ENCODE assay signal across 35 cellular contexts in genomic region chr17:52011070-52011469, GRCh38.
"Had no signal": no experiment of that assay in that cellular context is flagged by ENCODE, and none has a peak within 500 bp of the region (broad histone marks: within the 10 kb centered on the region; RNA-seq: fewer than 3 reads in every experiment).

No MANE protein-coding gene starts in this region.

- H3K9me3 ChIP-seq: MG63 had no signal

- DNase-seq: MG63, MM.1S, MV-4-11, NCI-H1048, NCI-H1092, NCI-H1092 treated with DMSO at 0.1 percent for 48 hours, NCI-H1105, NCI-H1105 treated with DMSO at 0.1 percent for 48 hours, NCI-H1417, NCI-H1417 treated with DMSO at 0.1 percent for 48 hours, NCI-H1436, NCI-H1436 treated with DMSO at 0.1 percent for 48 hours, NCI-H146, NCI-H1694, NCI-H1694 treated with DMSO at 0.1 percent for 48 hours, NCI-H187, NCI-H187 treated with DMSO at 0.1 percent for 48 hours, NCI-H1930, NCI-H2029, NCI-H2029 treated with DMSO at 0.1 percent for 48 hours, NCI-H2081, NCI-H2081 treated with DMSO at 0.1 percent for 48 hours, NCI-H2107, NCI-H2171, NCI-H2171 treated with DMSO at 0.1 percent for 48 hours, NCI-H2227 treated with DMSO at 0.1 percent for 48 hours, NCI-H226, NCI-H345, NCI-H446, NCI-H446 treated with DMSO at 0.1 percent for 48 hours, NCI-H510A, NCI-H510A treated with DMSO at 0.1 percent for 48 hours, NCI-H524, NCI-H524 treated with DMSO at 0.1 percent for 48 hours, NCI-H526 had no signal

- H3K27me3 ChIP-seq: MG63 had no signal

- H3K4me3 ChIP-seq: MG63 had no signal

- H3K36me3 ChIP-seq: MG63 had no signal
